Comparison of ENCODE assay signal across 8 cellular contexts in genomic region chr1:153532769-153533599, GRCh38. TPM values are rescaled to one million over a fixed set of nuclear protein-coding genes. Genes with fewer than 3 reads are reported as not detected.
DNase-seq lines count a peak whose midpoint lies in the region; ATAC-seq and TF ChIP-seq lines count a peak whose summit lies in the region.

No MANE protein-coding gene starts in this region.

- H3K36me3 ChIP-seq in left ventricle myocardium inferior (no peaks in the 10 kb centered on the region), trophoblast cell (ENCODE audit: control insufficient read depth in 1 of 2, insufficient read depth in 2 of 2, low read length in 2 of 2) (no peaks in the 10 kb centered on the region)

- peak overlapping the region; percentile 11 for H3K4ac ChIP-seq in trophoblast cell (ENCODE audit: low read depth, low read length)

- peak overlapping the region; percentile 93 for H4K91ac ChIP-seq in trophoblast cell (ENCODE audit: low read depth, low read length)

- peak; percentile 42 for ATAC-seq in T-helper 17 cell
- ATAC-seq in HG02610 (IDR thresholded peaks at IDR 0.05; ENCODE audit: unreplicated experiment) = no peak

- H3K9me3 ChIP-seq in T-helper 17 cell (ENCODE audit: control insufficient read depth, low read length, poor library complexity, severe bottlenecking) (no peaks in the 10 kb centered on the region), left ventricle myocardium inferior (replicated peaks) (no peaks in the 10 kb centered on the region), trophoblast cell (ENCODE audit: insufficient read depth, low read depth, low read length) (no peaks in the 10 kb centered on the region)

- intact Hi-C loops in left ventricle myocardium inferior (cut with micrococcal nuclease) = loop anchor here (5.0 kb wide), 1 partner anchor 34 kb away; the partner anchor contains the start of gene S100A2

- H3K9ac ChIP-seq in trophoblast cell (ENCODE audit: low read length) = no peak overlapping the region

- H4K12ac ChIP-seq in trophoblast cell (ENCODE audit: low read depth, low read length) = peak overlapping the region; percentile 9

- WGBS in trophoblast cell (ENCODE audit: extremely low coverage, insufficient coverage, insufficient read length) = no CpG with 5 or more reads among the region's 34 CpGs

- peak overlapping the region; percentile 98 for H3K27ac ChIP-seq in left ventricle myocardium inferior (replicated peaks)
- peak overlapping the region; percentile 18 for H3K27ac ChIP-seq in trophoblast cell (ENCODE audit: low read depth, low read length)

- H3K4me2 ChIP-seq in trophoblast cell (ENCODE audit: low read length) = peak overlapping the region; percentile 15

- H3K18ac ChIP-seq in trophoblast cell (ENCODE audit: low read length) = peak overlapping the region; percentile 73

- H3K36me3 Mint-ChIP-seq in T-helper 17 cell (ENCODE audit: low read depth) = no peaks in the 10 kb centered on the region
- no peaks in the 10 kb centered on the region for H3K36me3 Mint-ChIP-seq in type B pancreatic cell

- peak overlapping the region; percentile 94 for H2BK12ac ChIP-seq in trophoblast cell (ENCODE audit: low read length)

- H3K27me3 Mint-ChIP-seq in T-helper 17 cell = no peaks in the 10 kb centered on the region
- no peaks in the 10 kb centered on the region for H3K27me3 Mint-ChIP-seq in type B pancreatic cell

- H3K79me1 ChIP-seq in trophoblast cell (ENCODE audit: low read length) = peaks cover 28% of the 10 kb centered on the region

- H2BK120ac ChIP-seq in trophoblast cell (ENCODE audit: insufficient read depth, low read length, poor library complexity) = peak overlapping the region; percentile 85

- H3K4me3 Mint-ChIP-seq in T-helper 17 cell = peak overlapping the region; percentile 95
- peak overlapping the region; percentile 84 for H3K4me3 Mint-ChIP-seq in type B pancreatic cell

- H2AK5ac ChIP-seq in trophoblast cell (ENCODE audit: low read length) = peak overlapping the region; percentile 71

- H3K4me3 ChIP-seq in left ventricle myocardium inferior (peak overlapping the region; percentile 93), trophoblast cell (ENCODE audit: low read depth, low read length) (no peak overlapping the region)

- peak; percentile 92 for DNase-seq in Daoy (ENCODE audit: low read depth)
- DNase-seq in NCI-H1092 treated with DMSO at 0.1 percent for 48 hours (lab: John Stamatoyannopoulos, UW) = peak; percentile 84
- peak; percentile 68 to 82 (median 69) for DNase-seq in T-helper 17 cell
- DNase-seq in amygdala (lab: John Stamatoyannopoulos, UW) = peak in 49 of 56 donors; percentile 10 to 86 (median 54)
- peak; percentile 84 for DNase-seq in left ventricle myocardium inferior
- DNase-seq in trophoblast cell = peak in 1 of 2 donors; percentile 46
- DNase-seq in type B pancreatic cell (ENCODE audit: extremely low spot score, unreplicated experiment) = peak; percentile 80

- TF ChIP-seq CTCF in left ventricle myocardium inferior (IDR thresholded peaks at IDR 0.05; ENCODE audit: borderline replicate concordance) (peak; percentile 86), type B pancreatic cell (conservative IDR thresholded peaks at IDR 0.05) (peak; percentile 87)

- H3K27ac Mint-ChIP-seq in T-helper 17 cell (peak overlapping the region; percentile 96), type B pancreatic cell (peak overlapping the region; percentile 93)

- no peaks in the 10 kb centered on the region for H3K27me3 ChIP-seq in left ventricle myocardium inferior (ENCODE audit: low read depth)
- no peaks in the 10 kb centered on the region for H3K27me3 ChIP-seq in trophoblast cell (ENCODE audit: insufficient read depth, low read length)

- H3K23ac ChIP-seq in trophoblast cell (ENCODE audit: low read length) = no peak overlapping the region

- peak overlapping the region; percentile 21 for H2AFZ ChIP-seq in trophoblast cell (ENCODE audit: insufficient read depth, low read length, poor library complexity)

- H4K8ac ChIP-seq in trophoblast cell (ENCODE audit: low read depth, low read length) = peak overlapping the region; percentile 75

- no peaks in the 10 kb centered on the region for H3K79me2 ChIP-seq in trophoblast cell (ENCODE audit: control insufficient read depth, insufficient read depth, low read length, poor library complexity)

- H3K4me1 Mint-ChIP-seq in T-helper 17 cell = peaks cover 56% of the 10 kb centered on the region
- peaks cover 25% of the 10 kb centered on the region for H3K4me1 Mint-ChIP-seq in type B pancreatic cell (ENCODE audit: unreplicated experiment)

- H2BK5ac ChIP-seq in trophoblast cell (ENCODE audit: low read depth, low read length, poor library complexity) = peak overlapping the region; percentile 44

- H3K9me3 Mint-ChIP-seq in type B pancreatic cell = peaks cover 5% of the 10 kb centered on the region

- H3K14ac ChIP-seq in trophoblast cell (ENCODE audit: low read length) = peak overlapping the region; percentile 54

- H3K4me1 ChIP-seq in left ventricle myocardium inferior (peaks cover 50% of the 10 kb centered on the region), trophoblast cell (ENCODE audit: control insufficient read depth in 1 of 2, insufficient read depth in 2 of 2, low read length in 2 of 2) (peaks cover 23 to 31% of the 10 kb centered on the region in 2 experiments)

RNA-seq across cellular contexts. Expression of gene S100A6, which starts 2.8 kb away (rescaled TPM):
- 428 and 491 TPM in 2 replicates for total RNA-seq in Daoy (2014; rRNA removed; shearing (Covaris generic))
- total RNA-seq in T-helper 17 cell (100 to 1,000 TPM; 303 to 331 TPM), left ventricle myocardium inferior (336 TPM), type B pancreatic cell (ENCODE audit: low replicate concordance) (21.9 and 1,154 TPM in 2 replicates)
- polyA plus RNA-seq in trophoblast cell (2013) = 120 and 129 TPM in 2 replicates

RNA-seq across cellular contexts. Expression of gene S100A5, which starts 7.8 kb away (rescaled TPM):
- 0.34 TPM in 1 of 2 replicates, not detected in the other for total RNA-seq in Daoy (2014; rRNA removed; shearing (Covaris generic))
- total RNA-seq in T-helper 17 cell (1 to 10 TPM in 1 of 2 donors, not detected in 1; 1.1 TPM), left ventricle myocardium inferior (not detected), type B pancreatic cell (ENCODE audit: low replicate concordance) (0.62 TPM in 1 of 2 replicates, not detected in the other)
- 0.37 and 0.40 TPM in 2 replicates for polyA plus RNA-seq in trophoblast cell (2013)

RNA-seq across cellular contexts. Expression of gene S100A4, which starts 12.6 kb away (rescaled TPM):
- 15.7 and 20.6 TPM in 2 replicates for total RNA-seq in Daoy (2014; rRNA removed; shearing (Covaris generic))
- total RNA-seq in T-helper 17 cell (1,000 to 10,000 TPM in 1 of 2 donors, 100 to 1,000 TPM in 1; 935 to 1,018 TPM), left ventricle myocardium inferior (137 TPM), type B pancreatic cell (ENCODE audit: low replicate concordance) (61.0 and 200 TPM in 2 replicates)
- polyA plus RNA-seq in trophoblast cell (2013) = 154 and 165 TPM in 2 replicates

RNA-seq across cellular contexts. Expression of gene S100A3, which starts 16.1 kb away (rescaled TPM):
- 9.0 and 12.2 TPM in 2 replicates for total RNA-seq in Daoy (2014; rRNA removed; shearing (Covaris generic))
- total RNA-seq in T-helper 17 cell (not detected), left ventricle myocardium inferior (0.36 TPM), type B pancreatic cell (ENCODE audit: low replicate concordance) (1.4 and 2.8 TPM in 2 replicates)
- 29.8 and 31.8 TPM in 2 replicates for polyA plus RNA-seq in trophoblast cell (2013)

RNA-seq across cellular contexts. Expression of gene S100A2, which starts 32.7 kb away (rescaled TPM):
- total RNA-seq in Daoy (2014; rRNA removed; shearing (Covaris generic)) = 86.8 and 88.6 TPM in 2 replicates
- total RNA-seq in T-helper 17 cell (under 1 TPM in 1 of 2 donors, not detected in 1; 0.52 TPM), left ventricle myocardium inferior (2.7 TPM), type B pancreatic cell (ENCODE audit: low replicate concordance) (0.75 and 2.4 TPM in 2 replicates)
- polyA plus RNA-seq in trophoblast cell (2013) = 6.5 and 6.7 TPM in 2 replicates
